In the genomic region with DNA sequence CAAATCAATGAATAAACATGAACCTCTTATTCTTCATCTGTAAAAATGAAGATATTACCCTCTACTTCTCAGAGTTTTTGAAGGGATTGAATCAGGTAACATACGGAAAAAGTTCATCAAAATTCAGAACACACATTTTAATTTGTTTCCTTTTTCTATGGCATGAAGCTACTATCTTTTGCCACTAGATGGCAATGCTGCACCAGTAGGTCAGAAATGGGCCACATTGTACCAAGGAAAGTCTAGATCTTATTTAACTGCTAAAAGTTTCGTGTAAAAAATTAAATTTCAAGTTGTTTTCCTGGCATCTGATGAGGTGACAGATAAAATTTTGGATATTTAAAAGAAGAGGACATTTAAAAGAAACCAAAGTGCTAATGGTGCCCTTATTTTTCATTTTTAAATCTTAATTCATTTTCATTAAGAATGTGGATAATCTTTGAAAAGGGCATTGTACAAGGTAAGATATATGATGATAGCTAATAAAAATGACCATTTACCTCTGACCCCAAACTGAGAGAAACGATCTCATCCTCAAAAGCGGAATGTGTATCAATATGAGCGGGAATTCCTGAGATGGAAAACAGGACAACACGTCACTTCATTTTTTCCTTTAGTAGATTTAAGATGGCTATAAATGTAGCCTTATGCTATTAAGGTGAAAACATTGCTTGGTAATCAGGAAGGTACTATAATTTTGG, we compare ENCODE assay signal across 8 cellular contexts. TPM values are rescaled to one million over a fixed set of nuclear protein-coding genes. Genes with fewer than 3 reads are reported as not detected.
DNase-seq lines count a peak whose midpoint lies in the region; ATAC-seq and TF ChIP-seq lines count a peak whose summit lies in the region.

No MANE protein-coding gene starts in this region.

- H3K36me3 ChIP-seq in WERI-Rb-1: peaks cover 8% of the 10 kb centered on the region
- H3K36me3 ChIP-seq in prostate gland: no peaks in the 10 kb centered on the region

- H3K9me3 ChIP-seq in WERI-Rb-1 (ENCODE audit: severe bottlenecking) (no peaks in the 10 kb centered on the region), prostate gland (no peaks in the 10 kb centered on the region)

- no peak for TF ChIP-seq POLR2A in prostate gland (IDR thresholded peaks at IDR 0.05)

- no peaks in the 10 kb centered on the region for H3K27me3 ChIP-seq in WERI-Rb-1 (ENCODE audit: insufficient read depth, low read depth, severe bottlenecking)
- H3K27me3 ChIP-seq in prostate gland (replicated peaks; ENCODE audit: insufficient read depth): no peaks in the 10 kb centered on the region

- H3K27ac ChIP-seq in WERI-Rb-1 (no peak overlapping the region), prostate gland (no peak overlapping the region)

- intact Hi-C loops in prostate gland (cut with DNase I): no loop called here
- intact Hi-C loops in activated T-helper 1 cell treated with anti-CD3 and anti-CD28 coated beads, Interleukin-12 subunit alpha, Interleukin-12 subunit beta, Interleukin-2, Interleukin-4 antibody, amounts not matched to agents 30 ng/mL and 10 ng/mL and 1 ng/mL, durations not matched to agents 14 hours and 24 hours and 36 hours (cut with micrococcal nuclease): loop anchor here (1.0 to 5.0 kb wide), 4 partner anchors 16 to 140 kb away; a partner anchor contains a TSS

- H3K27me3 Mint-ChIP-seq in activated T-helper 1 cell treated with anti-CD3 and anti-CD28 coated beads, Interleukin-12 subunit alpha, Interleukin-12 subunit beta, Interleukin-2, Interleukin-4 antibody, amounts not matched to agents 30 ng/mL and 10 ng/mL and 1 ng/mL, durations not matched to agents 14 hours and 24 hours and 36 hours (ENCODE audit: insufficient read depth): no peaks in the 10 kb centered on the region

- ATAC-seq in GM18861 (IDR thresholded peaks at IDR 0.05; ENCODE audit: unreplicated experiment) (peak; percentile 62), HG03139 (IDR thresholded peaks at IDR 0.05; ENCODE audit: unreplicated experiment) (no peak)

- DNase-seq in Caki2 (ENCODE audit: low read depth): peak; percentile 10
- DNase-seq in M059J (ENCODE audit: low read depth): peak; percentile 59
- DNase-seq in WERI-Rb-1: no peak
- peak; percentile 69 for DNase-seq in fibroblast of peridontal ligament (ENCODE audit: extremely low read depth)
- DNase-seq in prostate gland (ENCODE audit: low spot score): no peak
- DNase-seq in activated T-helper 1 cell treated with anti-CD3 and anti-CD28 coated beads, Interleukin-12 subunit alpha, Interleukin-12 subunit beta, Interleukin-2, Interleukin-4 antibody, amounts not matched to agents 30 ng/mL and 10 ng/mL and 1 ng/mL, durations not matched to agents 14 hours and 24 hours and 36 hours (ENCODE audit: low spot score): no peak

- H3K4me1 ChIP-seq in prostate gland (replicated peaks): no peaks in the 10 kb centered on the region

- H3K4me3 Mint-ChIP-seq in activated T-helper 1 cell treated with anti-CD3 and anti-CD28 coated beads, Interleukin-12 subunit alpha, Interleukin-12 subunit beta, Interleukin-2, Interleukin-4 antibody, amounts not matched to agents 30 ng/mL and 10 ng/mL and 1 ng/mL, durations not matched to agents 14 hours and 24 hours and 36 hours: no peak overlapping the region

- H3K4me1 Mint-ChIP-seq in activated T-helper 1 cell treated with anti-CD3 and anti-CD28 coated beads, Interleukin-12 subunit alpha, Interleukin-12 subunit beta, Interleukin-2, Interleukin-4 antibody, amounts not matched to agents 30 ng/mL and 10 ng/mL and 1 ng/mL, durations not matched to agents 14 hours and 24 hours and 36 hours (ENCODE audit: low read depth): peaks cover 3% of the 10 kb centered on the region

- H3K9me3 Mint-ChIP-seq in activated T-helper 1 cell treated with anti-CD3 and anti-CD28 coated beads, Interleukin-12 subunit alpha, Interleukin-12 subunit beta, Interleukin-2, Interleukin-4 antibody, amounts not matched to agents 30 ng/mL and 10 ng/mL and 1 ng/mL, durations not matched to agents 14 hours and 24 hours and 36 hours: no peaks in the 10 kb centered on the region

- in situ Hi-C loops in Caki2 (cut with HindIII; ENCODE audit: low pct_unique_long_range_greater_than_20kb, low sequenced_read_pairs): no loop called here

- H3K4me3 ChIP-seq in WERI-Rb-1 (ENCODE audit: low read depth, low read length) (no peak overlapping the region), prostate gland (no peak overlapping the region)

- H3K27ac Mint-ChIP-seq in activated T-helper 1 cell treated with anti-CD3 and anti-CD28 coated beads, Interleukin-12 subunit alpha, Interleukin-12 subunit beta, Interleukin-2, Interleukin-4 antibody, amounts not matched to agents 30 ng/mL and 10 ng/mL and 1 ng/mL, durations not matched to agents 14 hours and 24 hours and 36 hours: no peak overlapping the region

- 63% methylated on average over 6 of the region's 6 CpGs for WGBS in prostate gland

- peaks cover 20% of the 10 kb centered on the region for H3K36me3 Mint-ChIP-seq in activated T-helper 1 cell treated with anti-CD3 and anti-CD28 coated beads, Interleukin-12 subunit alpha, Interleukin-12 subunit beta, Interleukin-2, Interleukin-4 antibody, amounts not matched to agents 30 ng/mL and 10 ng/mL and 1 ng/mL, durations not matched to agents 14 hours and 24 hours and 36 hours (ENCODE audit: low read depth)

- TF ChIP-seq CTCF in WERI-Rb-1 (IDR thresholded peaks at IDR 0.05; ENCODE audit: low read depth, low read length) (peak; percentile 37), prostate gland (IDR thresholded peaks at IDR 0.05) (peak; percentile 15 to 75 (median 62))

RNA-seq across cellular contexts. Expression of a gene that starts 16.1 kb away (rescaled TPM):
- total RNA-seq in Caki2 (2014; rRNA removed; shearing (Covaris generic); ENCODE audit: low replicate concordance): 2.0 and 6.1 TPM in 2 replicates
- 10.0 and 11.1 TPM in 2 replicates for total RNA-seq in M059J (2014; rRNA removed; shearing (Covaris generic))
- total RNA-seq in prostate gland: 1 to 10 TPM; 7.1 to 7.2 TPM
- 14.7 and 16.0 TPM in 2 replicates for total RNA-seq in activated T-helper 1 cell treated with anti-CD3 and anti-CD28 coated beads, Interleukin-12 subunit alpha, Interleukin-12 subunit beta, Interleukin-2, Interleukin-4 antibody, amounts not matched to agents 30 ng/mL and 10 ng/mL and 1 ng/mL, durations not matched to agents 14 hours and 24 hours and 36 hours

RNA-seq across cellular contexts. Expression of a gene that starts 41.5 kb away (rescaled TPM):
- 0.17 TPM in 1 of 2 replicates, not detected in the other for total RNA-seq in Caki2 (2014; rRNA removed; shearing (Covaris generic); ENCODE audit: low replicate concordance)
- total RNA-seq in M059J (2014; rRNA removed; shearing (Covaris generic)): 0.39 TPM in 1 of 2 replicates, not detected in the other
- total RNA-seq in prostate gland: 1 to 10 TPM in 1 of 2 donors, under 1 TPM in 1; 0.36 to 4.0 TPM
- total RNA-seq in activated T-helper 1 cell treated with anti-CD3 and anti-CD28 coated beads, Interleukin-12 subunit alpha, Interleukin-12 subunit beta, Interleukin-2, Interleukin-4 antibody, amounts not matched to agents 30 ng/mL and 10 ng/mL and 1 ng/mL, durations not matched to agents 14 hours and 24 hours and 36 hours: not detected in 2 replicates

Comparison
In these comparisons a context has a peak if more than half of its experiments do, and no peak if none do; other contexts are left out.
1. DNase-seq: peak in Caki2 (single experiment), M059J (single experiment) and fibroblast of peridontal ligament (single experiment); none in WERI-Rb-1 (single experiment), prostate gland (single experiment) and activated T-helper 1 cell treated with anti-CD3 and anti-CD28 coated beads, Interleukin-12 subunit alpha, Interleukin-12 subunit beta, Interleukin-2, Interleukin-4 antibody, amounts not matched to agents 30 ng/mL and 10 ng/mL and 1 ng/mL, durations not matched to agents 14 hours and 24 hours and 36 hours (single experiment).